In the genomic region with DNA sequence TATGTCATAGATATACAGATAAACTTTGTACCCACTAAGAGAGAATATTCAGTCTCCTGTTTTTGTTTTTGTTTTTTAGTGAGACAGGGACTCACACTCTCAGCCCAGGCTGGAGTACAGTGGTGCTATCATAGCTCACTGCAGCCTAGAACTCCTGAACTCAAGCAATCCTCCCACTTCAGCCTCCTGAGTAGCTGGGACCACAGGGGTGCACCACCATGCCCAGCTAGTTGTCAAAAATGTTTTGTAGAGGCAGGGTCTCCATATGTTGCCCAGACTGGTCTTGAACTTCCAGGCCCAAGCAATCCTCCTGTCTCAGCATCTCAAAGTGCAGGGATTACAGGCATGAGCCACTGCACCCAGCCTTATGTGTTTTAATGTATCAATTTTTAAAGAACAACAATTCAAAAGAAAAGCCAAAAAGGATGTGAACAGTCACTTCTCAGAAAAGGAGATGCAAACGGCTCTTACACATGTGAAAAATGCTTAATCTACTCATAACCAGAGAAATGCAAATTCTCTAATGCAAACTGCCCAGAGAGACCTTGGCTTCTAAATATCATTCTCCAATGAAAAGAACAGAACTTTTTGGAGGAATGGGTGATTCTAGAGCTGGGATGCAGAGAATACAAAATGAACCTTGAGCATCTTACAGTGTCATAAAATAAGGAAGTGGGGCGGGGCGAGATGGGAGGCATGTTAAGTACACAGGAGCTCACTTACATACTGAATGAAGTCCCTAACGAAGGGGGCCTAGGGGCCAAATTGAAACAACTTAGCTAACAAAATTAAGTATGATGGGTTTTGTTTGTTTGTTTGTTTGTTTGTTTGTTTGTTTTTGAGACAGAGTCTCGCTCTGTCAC, we compare ENCODE assay signal across 22 cellular contexts. TPM values are rescaled to one million over a fixed set of nuclear protein-coding genes. Genes with fewer than 3 reads are reported as not detected.
DNase-seq lines count a peak whose midpoint lies in the region; ATAC-seq and TF ChIP-seq lines count a peak whose summit lies in the region.
"Had no signal": no experiment of that assay in that cellular context is flagged by ENCODE, and none has a peak within 500 bp of the region (broad histone marks: within the 10 kb centered on the region; RNA-seq: fewer than 3 reads in every experiment).

No MANE protein-coding gene starts in this region.

- POLR2A ChIA-PET in A673 (lab: Charles Lee; ENCODE audit: low non-redundant PET), result interaction anchor here (0.7 kb wide), 1 partner anchor 67 kb away, joined by 3 read pairs; no protein-coding TSS in a partner anchor

- no peaks in the 10 kb centered on the region for H3K36me3 ChIP-seq in A673 (ENCODE audit: insufficient read depth, low read length, poor library complexity, severe bottlenecking)
- H3K36me3 ChIP-seq: colonic mucosa, HAP-1, lower lobe of right lung, ovary, right lobe of liver, stomach, upper lobe of left lung had no signal

- no peak overlapping the region for H3K4me3 ChIP-seq in A673 (ENCODE audit: low read depth, low read length, poor library complexity, severe bottlenecking)
- H3K4me3 ChIP-seq: colonic mucosa, HAP-1, lower lobe of right lung, ovary, right lobe of liver, stomach, upper lobe of left lung had no signal

- H3K36me3 Mint-ChIP-seq in activated CD8-positive, alpha-beta memory T cell treated with anti-CD3 and anti-CD28 coated beads, Interleukin-2, amount 10 ng/mL, durations not matched to agents 7 days and 5 days, result peaks cover 13% of the 10 kb centered on the region
- peaks cover 8% of the 10 kb centered on the region for H3K36me3 Mint-ChIP-seq in T-helper 2 cell treated with Interferon-gamma antibody and Interleukin-4, amounts not matched to agents 5 μg/mL and 100 μg/mL, for 36 hours (ENCODE audit: low read depth)

- no peaks in the 10 kb centered on the region for H3K27me3 Mint-ChIP-seq in activated CD8-positive, alpha-beta memory T cell treated with anti-CD3 and anti-CD28 coated beads, Interleukin-2, amount 10 ng/mL, durations not matched to agents 7 days and 5 days
- no peaks in the 10 kb centered on the region for H3K27me3 Mint-ChIP-seq in T-helper 2 cell treated with Interferon-gamma antibody and Interleukin-4, amounts not matched to agents 5 μg/mL and 100 μg/mL, for 36 hours (ENCODE audit: low read depth)

- H3K4me1 Mint-ChIP-seq in activated CD8-positive, alpha-beta memory T cell treated with anti-CD3 and anti-CD28 coated beads, Interleukin-2, amount 10 ng/mL, durations not matched to agents 7 days and 5 days, result peaks cover 48% of the 10 kb centered on the region
- H3K4me1 Mint-ChIP-seq in T-helper 2 cell treated with Interferon-gamma antibody and Interleukin-4, amounts not matched to agents 5 μg/mL and 100 μg/mL, for 36 hours (ENCODE audit: low read depth), result peaks cover 41% of the 10 kb centered on the region
- H3K4me1 Mint-ChIP-seq: brain had no signal

- peak; percentile 57 for DNase-seq in activated CD8-positive, alpha-beta memory T cell treated with anti-CD3 and anti-CD28 coated beads, Interleukin-2, amount 10 ng/mL, durations not matched to agents 7 days and 5 days
- no peak for DNase-seq in activated CD8-positive, alpha-beta memory T cell treated with anti-CD3 and anti-CD28 coated beads, Interleukin-2, amount 50 U/mL, for 48 hours
- DNase-seq in T-helper 2 cell treated with Interferon-gamma antibody and Interleukin-4, amounts not matched to agents 5 μg/mL and 100 μg/mL, for 36 hours (ENCODE audit: low spot score), result peak; percentile 19
- DNase-seq in left colon (peak in 1 of 2 donors; percentile 30), HPDE6-E6E7 (ENCODE audit: extremely low spot score) (no peak), A673 (ENCODE audit: low spot score) (no peak)
- DNase-seq: activated gamma-delta T cell, colonic mucosa, DND-41, lower lobe of right lung, NCI-H1436, NCI-H774, ovary, right lobe of liver, stomach, upper lobe of left lung had no signal

- no peaks in the 10 kb centered on the region for H3K9me3 ChIP-seq in A673 (ENCODE audit: low read depth, low read length, poor library complexity, severe bottlenecking)
- H3K9me3 ChIP-seq: colonic mucosa, HAP-1, lower lobe of right lung, ovary, right lobe of liver, upper lobe of left lung had no signal

- ATAC-seq in activated CD8-positive, alpha-beta memory T cell treated with anti-CD3 and anti-CD28 coated beads, Interleukin-2, amount 10 ng/mL, durations not matched to agents 7 days and 5 days, result peak; percentile 72
- ATAC-seq in GM19395 (IDR thresholded peaks at IDR 0.05; ENCODE audit: unreplicated experiment) (peak; percentile 61), left colon (peak; percentile 37), GM18873 (IDR thresholded peaks at IDR 0.05; ENCODE audit: low FRiP score, unreplicated experiment) (no peak)
- ATAC-seq: lower lobe of right lung, right lobe of liver had no signal

- CTCF ChIA-PET in activated CD8-positive, alpha-beta memory T cell treated with anti-CD3 and anti-CD28 coated beads, Interleukin-2, amount 10 ng/mL, durations not matched to agents 7 days and 5 days (lab: Charles Lee), result interaction anchor here (0.6 to 5.3 kb wide), 13 partner anchors 8 to 276 kb away, joined by 3 to 36 read pairs (median 5); a partner anchor contains a TSS
- CTCF ChIA-PET in A673 (lab: Charles Lee), result no interaction called here

- no peaks in the 10 kb centered on the region for H3K4me1 ChIP-seq in A673 (ENCODE audit: insufficient read depth, low read length, poor library complexity, severe bottlenecking)
- H3K4me1 ChIP-seq: colonic mucosa, HAP-1, lower lobe of right lung, right lobe of liver, stomach, upper lobe of left lung had no signal

- no peaks in the 10 kb centered on the region for H3K27me3 ChIP-seq in A673 (replicated peaks; ENCODE audit: insufficient read depth, low read depth, low read length, poor library complexity)
- H3K27me3 ChIP-seq: colonic mucosa, ovary, right lobe of liver, upper lobe of left lung had no signal

- peak overlapping the region; percentile 96 for H3K27ac Mint-ChIP-seq in activated CD8-positive, alpha-beta memory T cell treated with anti-CD3 and anti-CD28 coated beads, Interleukin-2, amount 10 ng/mL, durations not matched to agents 7 days and 5 days
- peak overlapping the region; percentile 93 for H3K27ac Mint-ChIP-seq in T-helper 2 cell treated with Interferon-gamma antibody and Interleukin-4, amounts not matched to agents 5 μg/mL and 100 μg/mL, for 36 hours
- H3K27ac Mint-ChIP-seq: brain had no signal

- no peak for TF ChIP-seq CTCF in A673 (conservative IDR thresholded peaks at IDR 0.05; ENCODE audit: low read depth, low read length)

- intact Hi-C loops in left colon (cut with DNase I, micrococcal nuclease) (no loop called here), A673 (cut with micrococcal nuclease; ENCODE audit: unreplicated experiment) (no loop called here)

- BruUV-seq in A673 (replicated peaks; lab: Mats Ljungman, UMichigan), result no TSS peak

- H3K27ac ChIP-seq in A673 (ENCODE audit: low read depth, low read length, poor library complexity, severe bottlenecking), result no peak overlapping the region
- H3K27ac ChIP-seq: colonic mucosa, lower lobe of right lung, ovary, right lobe of liver, stomach, upper lobe of left lung had no signal

- peaks cover 8% of the 10 kb centered on the region for H3K9me3 Mint-ChIP-seq in activated CD8-positive, alpha-beta memory T cell treated with anti-CD3 and anti-CD28 coated beads, Interleukin-2, amount 10 ng/mL, durations not matched to agents 7 days and 5 days (ENCODE audit: low read depth)
- peaks cover 8% of the 10 kb centered on the region for H3K9me3 Mint-ChIP-seq in T-helper 2 cell treated with Interferon-gamma antibody and Interleukin-4, amounts not matched to agents 5 μg/mL and 100 μg/mL, for 36 hours

- H3K4me3 Mint-ChIP-seq in activated CD8-positive, alpha-beta memory T cell treated with anti-CD3 and anti-CD28 coated beads, Interleukin-2, amount 10 ng/mL, durations not matched to agents 7 days and 5 days, result peak overlapping the region; percentile 47
- peak overlapping the region; percentile 61 for H3K4me3 Mint-ChIP-seq in T-helper 2 cell treated with Interferon-gamma antibody and Interleukin-4, amounts not matched to agents 5 μg/mL and 100 μg/mL, for 36 hours
- H3K4me3 Mint-ChIP-seq: brain had no signal

RNA-seq across cellular contexts. Expression of a gene that starts 7.3 kb away (rescaled TPM):
- 10 to 100 TPM; 85.0 to 90.3 TPM for total RNA-seq in activated CD8-positive, alpha-beta memory T cell treated with anti-CD3 and anti-CD28 coated beads, Interleukin-2, amount 10 ng/mL, durations not matched to agents 7 days and 5 days
- 1 to 10 TPM; 3.4 to 6.7 TPM for total RNA-seq in left colon
- 25.5 and 31.1 TPM in 2 replicates for total RNA-seq in A673 (2021)

RNA-seq across cellular contexts. Expression of a gene that starts 18.0 kb away (rescaled TPM):
- 1 to 10 TPM; 1.1 to 1.6 TPM for total RNA-seq in activated CD8-positive, alpha-beta memory T cell treated with anti-CD3 and anti-CD28 coated beads, Interleukin-2, amount 10 ng/mL, durations not matched to agents 7 days and 5 days
- total RNA-seq in left colon, result not detected
- total RNA-seq in A673 (2021), result not detected in 2 replicates
- total RNA-seq: colonic mucosa, HT1080, LHCN-M2, stomach had no signal

RNA-seq across cellular contexts. Expression of a gene that starts 31.0 kb away (rescaled TPM):
- total RNA-seq in activated CD8-positive, alpha-beta memory T cell treated with anti-CD3 and anti-CD28 coated beads, Interleukin-2, amount 10 ng/mL, durations not matched to agents 7 days and 5 days, result 10 to 100 TPM; 21.1 to 21.4 TPM
- total RNA-seq in left colon, result 1 to 10 TPM; 3.4 to 4.9 TPM
- 5.5 and 7.1 TPM in 2 replicates for total RNA-seq in A673 (2021)
- total RNA-seq: stomach had no signal

RNA-seq across cellular contexts. Expression of a gene that starts 44.8 kb away (rescaled TPM):
- 100 to 1,000 TPM; 199 to 220 TPM for total RNA-seq in activated CD8-positive, alpha-beta memory T cell treated with anti-CD3 and anti-CD28 coated beads, Interleukin-2, amount 10 ng/mL, durations not matched to agents 7 days and 5 days
- total RNA-seq in left colon (10 to 100 TPM; 27.5 to 31.8 TPM), A673 (2021) (47.9 and 49.8 TPM in 2 replicates)

RNA-seq across cellular contexts. Expression of a gene that starts 47.3 kb away (rescaled TPM):
- total RNA-seq in activated CD8-positive, alpha-beta memory T cell treated with anti-CD3 and anti-CD28 coated beads, Interleukin-2, amount 10 ng/mL, durations not matched to agents 7 days and 5 days, result 10 to 100 TPM in 1 of 2 experiments, 1 to 10 TPM in 1; 8.5 to 10.8 TPM
- total RNA-seq in left colon, result 10 to 100 TPM; 14.5 to 19.2 TPM
- 8.2 and 9.5 TPM in 2 replicates for total RNA-seq in A673 (2021)

Comparison
In these comparisons a context has a peak if more than half of its experiments do, and no peak if none do; other contexts are left out.
1. DNase-seq: peak in activated CD8-positive, alpha-beta memory T cell treated with anti-CD3 and anti-CD28 coated beads, Interleukin-2, amount 10 ng/mL, durations not matched to agents 7 days and 5 days (single experiment) and T-helper 2 cell treated with Interferon-gamma antibody and Interleukin-4, amounts not matched to agents 5 μg/mL and 100 μg/mL, for 36 hours (single experiment); none in activated CD8-positive, alpha-beta memory T cell treated with anti-CD3 and anti-CD28 coated beads, Interleukin-2, amount 50 U/mL, for 48 hours (single experiment), HPDE6-E6E7 (single experiment) and A673 (single experiment).